In genomic region chr10:22002531-22003110, GRCh38 we compare ENCODE assay signal across 8 cellular contexts. TPM values are rescaled to one million over a fixed set of nuclear protein-coding genes. Genes with fewer than 3 reads are reported as not detected.
DNase-seq lines count a peak whose midpoint lies in the region; ATAC-seq and TF ChIP-seq lines count a peak whose summit lies in the region.

No MANE protein-coding gene starts in this region.

- TF ChIP-seq EP300 in sigmoid colon (IDR thresholded peaks at IDR 0.05) = no peak

- peaks cover 14% of the 10 kb centered on the region for H3K4me1 Mint-ChIP-seq in activated naive CD8-positive, alpha-beta T cell treated with anti-CD3 and anti-CD28 coated beads for 36 hours

- DNase-seq in NCI-H2171 treated with DMSO at 0.1 percent for 48 hours (lab: John Stamatoyannopoulos, UW) (peak; percentile 5), NCI-H2171 (lab: John Stamatoyannopoulos, UW) (no peak), KBM-7 (peak; percentile 51), right atrium auricular region (ENCODE audit: low spot score) (no peak), sigmoid colon (no peak), HT-29 (ENCODE audit: low spot score) (no peak)
- DNase-seq in activated naive CD8-positive, alpha-beta T cell treated with anti-CD3 and anti-CD28 coated beads for 36 hours = peak; percentile 35

- H3K4me3 ChIP-seq in right atrium auricular region = peak overlapping the region; percentile 83 to 87
- H3K4me3 ChIP-seq in sigmoid colon = peak overlapping the region; percentile 73 to 91 (median 86)

- H3K9me3 ChIP-seq in right atrium auricular region (no peaks in the 10 kb centered on the region), sigmoid colon (no peaks in the 10 kb centered on the region)

- H3K27me3 ChIP-seq in right atrium auricular region (no peaks in the 10 kb centered on the region), sigmoid colon (no peaks in the 10 kb centered on the region)

- H3K4me3 Mint-ChIP-seq in activated naive CD8-positive, alpha-beta T cell treated with anti-CD3 and anti-CD28 coated beads for 36 hours = peak overlapping the region; percentile 90

- peaks cover 0 to 28% of the 10 kb centered on the region in 2 donors for H3K4me1 ChIP-seq in right atrium auricular region
- peaks cover 0 to 28% (median 19%) of the 10 kb centered on the region in 4 donors for H3K4me1 ChIP-seq in sigmoid colon

- peaks cover 6% of the 10 kb centered on the region for H3K36me3 Mint-ChIP-seq in activated naive CD8-positive, alpha-beta T cell treated with anti-CD3 and anti-CD28 coated beads for 36 hours

- TF ChIP-seq CTCF in right atrium auricular region (IDR thresholded peaks at IDR 0.05) = no peak
- TF ChIP-seq CTCF in sigmoid colon (IDR thresholded peaks at IDR 0.05) = no peak

- whole genome bisulfite sequencing in sigmoid colon, 2 donors = 0% methylated on average over 17 of the region's 17 CpGs

- intact Hi-C loops in sigmoid colon (cut with DNase I) = loop anchor here (1.0 to 10.0 kb wide), 13 partner anchors 227 to 1440 kb away; partner anchors contain the start of genes COMMD3, MLLT10, MSRB2 and PIP4K2A

- in situ Hi-C loops in KBM-7 (cut with MboI; ENCODE audit: low pct_unique_long_range_greater_than_20kb, low sequenced_read_pairs) = no loop called here

- no peak for TF ChIP-seq POLR2A in sigmoid colon (IDR thresholded peaks at IDR 0.05)

- H3K9me3 Mint-ChIP-seq in activated naive CD8-positive, alpha-beta T cell treated with anti-CD3 and anti-CD28 coated beads for 36 hours = peaks cover 5% of the 10 kb centered on the region

- H3K27ac Mint-ChIP-seq in activated naive CD8-positive, alpha-beta T cell treated with anti-CD3 and anti-CD28 coated beads for 36 hours = peak overlapping the region; percentile 81

- no peaks in the 10 kb centered on the region for H3K36me3 ChIP-seq in right atrium auricular region
- no peaks in the 10 kb centered on the region for H3K36me3 ChIP-seq in sigmoid colon

- H3K27me3 Mint-ChIP-seq in activated naive CD8-positive, alpha-beta T cell treated with anti-CD3 and anti-CD28 coated beads for 36 hours = peaks cover 16% of the 10 kb centered on the region

- peak; percentile 20 for ATAC-seq in GM21717 (IDR thresholded peaks at IDR 0.05; ENCODE audit: unreplicated experiment)

- H3K27ac ChIP-seq in right atrium auricular region (peak overlapping the region; percentile 92 to 98), sigmoid colon (peak overlapping the region; percentile 94 to 97 (median 97))

RNA-seq across cellular contexts. Expression of gene DNAJC1, which starts 0.9 kb away (rescaled TPM):
- total RNA-seq in activated naive CD8-positive, alpha-beta T cell treated with anti-CD3 and anti-CD28 coated beads for 36 hours = 10 to 100 TPM; 25.0 to 26.9 TPM
- 10 to 100 TPM; 28.9 to 56.9 TPM for total RNA-seq in right atrium auricular region
- total RNA-seq in sigmoid colon = 100 to 1,000 TPM in 1 of 4 donors, 10 to 100 TPM in 3; 51.9 to 135 (median 74.3) TPM
- polyA plus RNA-seq in sigmoid colon = 10 to 100 TPM in 2 of 3 donors, 1 to 10 TPM in 1; 9.9 to 20.0 (median 15.6) TPM
- 22.0 and 26.5 TPM in 2 replicates for total RNA-seq in HT-29 (2014; rRNA removed; shearing (Covaris generic))

Comparison
In these comparisons a context has a peak if more than half of its experiments do, and no peak if none do; other contexts are left out.
1. DNase-seq: peak in NCI-H2171 treated with DMSO at 0.1 percent for 48 hours (single experiment), KBM-7 (single experiment) and activated naive CD8-positive, alpha-beta T cell treated with anti-CD3 and anti-CD28 coated beads for 36 hours (single experiment); none in NCI-H2171 (single experiment), right atrium auricular region (single experiment), sigmoid colon (single experiment) and HT-29 (single experiment).